Comparison of ENCODE assay signal across 29 cellular contexts in genomic region chr7:76286842-76287403, GRCh38.
"Had no signal": no experiment of that assay in that cellular context is flagged by ENCODE, and none has a peak within 500 bp of the region (broad histone marks: within the 10 kb centered on the region; RNA-seq: fewer than 3 reads in every experiment).

No MANE protein-coding gene starts in this region.

- H3K36me3 Mint-ChIP-seq: mesothelial cell of epicardium; naive B cell; natural killer cell treated with Interleukin-12 subunit alpha and Interleukin-12 subunit beta and Interleukin-15 and Interleukin-18, amount 100 ng/mL, for 72 hours; neural progenitor cell; stimulated activated effector memory CD8-positive, alpha-beta T cell treated with anti-CD3 and anti-CD28 coated beads, Interleukin-12 subunit alpha, Interleukin-12 subunit beta, amount 100 ng/mL, for 72 hours had no signal

- H3K9me3 ChIP-seq: colonic mucosa, esophagus muscularis mucosa, gastroesophageal sphincter, heart left ventricle, mucosa of descending colon, ovary, psoas muscle, thoracic aorta, tibial nerve, upper lobe of left lung had no signal

- ATAC-seq: foreskin keratinocyte; gastroesophageal sphincter; heart left ventricle; mucosa of descending colon; natural killer cell treated with Interleukin-12 subunit alpha and Interleukin-12 subunit beta and Interleukin-15 and Interleukin-18, amount 100 ng/mL, for 72 hours; psoas muscle; right cardiac atrium; stimulated activated effector memory CD8-positive, alpha-beta T cell treated with anti-CD3 and anti-CD28 coated beads, Interleukin-12 subunit alpha, Interleukin-12 subunit beta, amount 100 ng/mL, for 72 hours; stimulated activated naive CD8-positive, alpha-beta T cell treated with anti-CD3 and anti-CD28 coated beads, Interleukin-15, Interleukin-2, amounts not matched to agents 100 U/mL and 50 U/mL, for 24 hours had no signal

- H3K79me2 ChIP-seq: hepatocyte had no signal

- H2AFZ ChIP-seq: hepatocyte, neural progenitor cell had no signal

- H3K4me2 ChIP-seq: hepatocyte, neural progenitor cell, smooth muscle cell had no signal

- H3K9me3 Mint-ChIP-seq: memory B cell; mesothelial cell of epicardium; natural killer cell treated with Interleukin-12 subunit alpha and Interleukin-12 subunit beta and Interleukin-15 and Interleukin-18, amount 100 ng/mL, for 72 hours; neural progenitor cell; stimulated activated effector memory CD8-positive, alpha-beta T cell treated with anti-CD3 and anti-CD28 coated beads, Interleukin-12 subunit alpha, Interleukin-12 subunit beta, amount 100 ng/mL, for 72 hours had no signal

- H3K27ac ChIP-seq: colonic mucosa, esophagus muscularis mucosa, foreskin keratinocyte, gastroesophageal sphincter, heart left ventricle, hepatocyte, neural progenitor cell, ovary, psoas muscle, thoracic aorta, tibial nerve, upper lobe of left lung had no signal

- H3K36me3 ChIP-seq: colonic mucosa, esophagus muscularis mucosa, gastroesophageal sphincter, heart left ventricle, neural progenitor cell, ovary, thoracic aorta, tibial nerve, upper lobe of left lung had no signal

- H3K4me3 Mint-ChIP-seq: memory B cell; mesothelial cell of epicardium; naive B cell; natural killer cell treated with Interleukin-12 subunit alpha and Interleukin-12 subunit beta and Interleukin-15 and Interleukin-18, amount 100 ng/mL, for 72 hours; neural progenitor cell; stimulated activated effector memory CD8-positive, alpha-beta T cell treated with anti-CD3 and anti-CD28 coated beads, Interleukin-12 subunit alpha, Interleukin-12 subunit beta, amount 100 ng/mL, for 72 hours had no signal

- H3K4me3 ChIP-seq: colonic mucosa, esophagus muscularis mucosa, gastroesophageal sphincter, heart left ventricle, hepatocyte, lung, mucosa of descending colon, neural progenitor cell, ovary, psoas muscle, smooth muscle cell, thoracic aorta, tibial nerve, upper lobe of left lung had no signal

- H3K9ac ChIP-seq: neural progenitor cell had no signal

- H3K27me3 ChIP-seq: ovary had no signal

- DNase-seq: colonic mucosa; dermis blood vessel endothelial cell; effector memory CD4-positive, alpha-beta T cell; foreskin keratinocyte; heart left ventricle; kidney; mucosa of descending colon; naive B cell; ovary; psoas muscle; stimulated activated CD4-positive, alpha-beta T cell treated with anti-CD3 and anti-CD28 coated beads, Interleukin-12 subunit alpha, Interleukin-12 subunit beta, amount 100 ng/mL, for 4 hours; stimulated activated CD4-positive, alpha-beta T cell treated with anti-CD3 and anti-CD28 coated beads, Interleukin-1b, Interleukin-23, amount 100 ng/mL, for 48 hours; stimulated activated CD4-positive, alpha-beta T cell treated with anti-CD3 and anti-CD28 coated beads, Interleukin-4, amount 100 ng/mL, for 1 hour; stimulated activated naive CD8-positive, alpha-beta T cell treated with anti-CD3 and anti-CD28 coated beads, Interleukin-15, Interleukin-2, amounts not matched to agents 100 U/mL and 50 U/mL, for 24 hours; substantia nigra; upper lobe of left lung had no signal

- H3K4me1 ChIP-seq: neural progenitor cell had no signal

- H3K27ac Mint-ChIP-seq: memory B cell; mesothelial cell of epicardium; natural killer cell treated with Interleukin-12 subunit alpha and Interleukin-12 subunit beta and Interleukin-15 and Interleukin-18, amount 100 ng/mL, for 72 hours; neural progenitor cell had no signal
